Comparison of ENCODE assay signal across 1 cellular context in the genomic region with DNA sequence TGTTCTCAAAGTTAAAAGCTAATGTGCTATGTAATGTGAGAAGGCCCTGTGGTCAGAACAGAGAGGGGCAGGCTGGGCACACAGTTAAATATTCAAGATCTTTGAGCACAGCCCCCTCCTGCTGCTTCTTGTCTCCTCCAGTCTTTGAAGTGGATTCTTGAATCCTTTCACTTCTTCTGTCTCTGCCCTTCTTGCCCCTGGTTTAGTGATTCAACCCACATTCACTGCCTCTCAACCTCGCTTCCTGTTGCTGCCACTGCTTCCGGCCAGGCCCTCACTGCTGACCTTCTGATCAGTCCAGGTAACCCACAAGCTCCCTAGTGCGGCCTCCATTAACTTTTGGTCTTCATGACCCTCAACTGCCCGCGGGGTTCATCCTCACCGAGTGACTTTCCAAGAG.
TF ChIP-seq lines count a peak whose summit lies in the region.

No MANE protein-coding gene starts in this region.

TF ChIP-seq in HepG2, 621 proteins besides CTCF, POLR2A, EP300 and RAD21 (continued from another document):
- TF ChIP-seq GABPA (IDR thresholded peaks at IDR 0.05; ENCODE audit: low read depth, low read length) (peak; percentile 34; the same call in 1 of the 2 replicates), GABPA (CRISPR knock-in tag; IDR thresholded peaks at IDR 0.05; ENCODE audit: low read depth) (peak; percentile 61; the same call in 1 of the 2 replicates), SOX13 (IDR thresholded peaks at IDR 0.05) (no peak), SOX13 (CRISPR knock-in tag; conservative IDR thresholded peaks at IDR 0.05 in 1 of 2, IDR thresholded peaks at IDR 0.05 in 1 of 2) (no peak)
